Comparison of ENCODE assay signal across 19 cellular contexts in genomic region chr10:71995880-71996597, GRCh38. TPM values are rescaled to one million over a fixed set of nuclear protein-coding genes. Genes with fewer than 3 reads are reported as not detected.
A peak's percentile ranks its signal among the peaks of the same experiment; 100 is the strongest.
DNase-seq lines count a peak whose midpoint lies in the region; ATAC-seq and TF ChIP-seq lines count a peak whose summit lies in the region.
"Had no signal": no experiment of that assay in that cellular context is flagged by ENCODE, and none has a peak within 500 bp of the region (broad histone marks: within the 10 kb centered on the region; RNA-seq: fewer than 3 reads in every experiment).

No MANE protein-coding gene starts in this region.

- H3K36me3 Mint-ChIP-seq in stimulated activated naive B cell treated with anti-CD40 and anti-IgM and Interleukin-4, amounts not matched to agents 10 μg/mL and 1 μg/mL and 100 μg/mL, for 72 hours = no peaks in the 10 kb centered on the region
- H3K36me3 Mint-ChIP-seq: stimulated activated effector memory CD8-positive, alpha-beta T cell treated with anti-CD3 and anti-CD28 coated beads, Interleukin-12 subunit alpha, Interleukin-12 subunit beta, amount 100 ng/mL, for 72 hours had no signal

- H3K4me1 Mint-ChIP-seq in stimulated activated naive B cell treated with anti-CD40 and anti-IgM and Interleukin-4, amounts not matched to agents 10 μg/mL and 1 μg/mL and 100 μg/mL, for 72 hours = peaks cover 6 to 20% of the 10 kb centered on the region in 2 donors

- no peak overlapping the region for H3K4me3 ChIP-seq in AG10803 (ENCODE audit: low read length)
- peak overlapping the region; percentile 52 for H3K4me3 ChIP-seq in adipocyte (ENCODE audit: low read length)
- H3K4me3 ChIP-seq in fibroblast of the aortic adventitia (ENCODE audit: low read depth, low read length) = no peak overlapping the region
- H3K4me3 ChIP-seq in gastrocnemius medialis = no peak overlapping the region
- H3K4me3 ChIP-seq: upper lobe of left lung had no signal

- H3K27ac ChIP-seq in gastrocnemius medialis = peak overlapping the region; percentile 56 to 85 (median 78)
- H3K27ac ChIP-seq: C4-2B had no signal

- no peak overlapping the region for H3K27ac Mint-ChIP-seq in stimulated activated naive B cell treated with anti-CD40 and anti-IgM and Interleukin-4, amounts not matched to agents 10 μg/mL and 1 μg/mL and 100 μg/mL, for 72 hours
- H3K27ac Mint-ChIP-seq: stimulated activated effector memory CD8-positive, alpha-beta T cell treated with anti-CD3 and anti-CD28 coated beads, Interleukin-12 subunit alpha, Interleukin-12 subunit beta, amount 100 ng/mL, for 72 hours had no signal

- H3K9ac ChIP-seq in adipocyte (ENCODE audit: low read length) = peak overlapping the region; percentile 25

- peak; percentile 48 for DNase-seq in AG10803 (ENCODE audit: low read depth)
- DNase-seq in adipocyte (ENCODE audit: low read depth) = no peak
- DNase-seq in fibroblast of the aortic adventitia (ENCODE audit: low read depth) = peak; percentile 37
- DNase-seq in gastrocnemius medialis = no peak
- no peak for DNase-seq in stimulated activated naive B cell treated with anti-CD40 and anti-IgM and Interleukin-4, amounts not matched to agents 10 μg/mL and 1 μg/mL and 100 μg/mL, for 72 hours
- no peak for DNase-seq in mucosa of gallbladder (ENCODE audit: low spot score)
- DNase-seq in middle frontal gyrus (ENCODE audit: extremely low spot score, low spot score) = no peak
- no peak for DNase-seq in medulla oblongata (ENCODE audit: extremely low spot score)
- DNase-seq: activated gamma-delta T cell treated with Interleukin-2 at 50 U/mL for 16 hours, amniotic stem cell, left cardiac atrium, NCI-H1105 treated with DMSO at 0.1 percent for 48 hours, NCI-H524 treated with DMSO at 0.1 percent for 48 hours, SHP77 treated with DMSO at 0.1 percent for 48 hours, upper lobe of left lung had no signal

- H3K9me3 ChIP-seq in adipocyte (ENCODE audit: control insufficient read depth, low read length) (no peaks in the 10 kb centered on the region), gastrocnemius medialis (no peaks in the 10 kb centered on the region)
- H3K9me3 ChIP-seq: upper lobe of left lung had no signal

- peaks cover 3% of the 10 kb centered on the region for H3K36me3 ChIP-seq in adipocyte (ENCODE audit: control insufficient read depth, insufficient read depth, low read length, severe bottlenecking)
- no peaks in the 10 kb centered on the region for H3K36me3 ChIP-seq in gastrocnemius medialis
- H3K36me3 ChIP-seq: upper lobe of left lung had no signal

- peaks cover 58% of the 10 kb centered on the region for H3K4me1 ChIP-seq in adipocyte (ENCODE audit: control insufficient read depth, insufficient read depth, low read length)
- peaks cover 65 to 71% of the 10 kb centered on the region in 2 donors for H3K4me1 ChIP-seq in gastrocnemius medialis

- H3K9me3 Mint-ChIP-seq in stimulated activated naive B cell treated with anti-CD40 and anti-IgM and Interleukin-4, amounts not matched to agents 10 μg/mL and 1 μg/mL and 100 μg/mL, for 72 hours = no peaks in the 10 kb centered on the region
- H3K9me3 Mint-ChIP-seq: stimulated activated effector memory CD8-positive, alpha-beta T cell treated with anti-CD3 and anti-CD28 coated beads, Interleukin-12 subunit alpha, Interleukin-12 subunit beta, amount 100 ng/mL, for 72 hours had no signal

- peaks cover 0 to 16% of the 10 kb centered on the region in 2 donors for H3K27me3 Mint-ChIP-seq in stimulated activated naive B cell treated with anti-CD40 and anti-IgM and Interleukin-4, amounts not matched to agents 10 μg/mL and 1 μg/mL and 100 μg/mL, for 72 hours

- intact Hi-C loops in gastrocnemius medialis (cut with DNase I; ENCODE audit: low total_unique reads) = no loop called here

- no peak overlapping the region for H3K4me3 Mint-ChIP-seq in stimulated activated naive B cell treated with anti-CD40 and anti-IgM and Interleukin-4, amounts not matched to agents 10 μg/mL and 1 μg/mL and 100 μg/mL, for 72 hours
- H3K4me3 Mint-ChIP-seq: stimulated activated effector memory CD8-positive, alpha-beta T cell treated with anti-CD3 and anti-CD28 coated beads, Interleukin-12 subunit alpha, Interleukin-12 subunit beta, amount 100 ng/mL, for 72 hours had no signal

- ATAC-seq in gastrocnemius medialis = peak; percentile 42 to 76
- no peak for ATAC-seq in stimulated activated naive B cell treated with anti-CD40 and anti-IgM and Interleukin-4, amounts not matched to agents 10 μg/mL and 1 μg/mL and 100 μg/mL, for 72 hours (replicated peaks)
- ATAC-seq: left cardiac atrium; right cardiac atrium; stimulated activated effector memory CD8-positive, alpha-beta T cell treated with anti-CD3 and anti-CD28 coated beads, Interleukin-12 subunit alpha, Interleukin-12 subunit beta, amount 100 ng/mL, for 72 hours had no signal

- in situ Hi-C loops in gastrocnemius medialis (cut with MboI; ENCODE audit: low sequenced_read_pairs in 4 of 4) = no loop called here

- no peak for TF ChIP-seq POLR2A in gastrocnemius medialis (IDR thresholded peaks at IDR 0.05)

- TF ChIP-seq CTCF in AG10803 (conservative IDR thresholded peaks at IDR 0.05; ENCODE audit: low read length) (no peak), fibroblast of the aortic adventitia (IDR thresholded peaks at IDR 0.05; ENCODE audit: insufficient read depth, low read length) (no peak), gastrocnemius medialis (IDR thresholded peaks at IDR 0.05 in 4 of 5, conservative IDR thresholded peaks at IDR 0.05 in 1 of 5) (no peak)

- no peaks in the 10 kb centered on the region for H3K27me3 ChIP-seq in adipocyte (replicated peaks; ENCODE audit: control insufficient read depth, insufficient read depth, low read length)
- no peaks in the 10 kb centered on the region for H3K27me3 ChIP-seq in gastrocnemius medialis
- H3K27me3 ChIP-seq: upper lobe of left lung had no signal

RNA-seq across cellular contexts. Expression of gene CHST3, which starts 31.8 kb away (rescaled TPM):
- total RNA-seq in fibroblast of the aortic adventitia (ENCODE audit: low replicate concordance) (18.6 and 19.3 TPM in 2 replicates), gastrocnemius medialis (10 to 100 TPM; 11.5 to 31.6 (median 16.3) TPM), mucosa of gallbladder (10.3 TPM)
- total RNA-seq: T-helper 1 cell treated with Interleukin-12 subunit alpha and Interleukin-12 subunit beta and Interleukin-4 antibody, amounts not matched to agents 30 ng/mL and 1 ng/mL, for 36 hours had no signal

Comparison
In these comparisons a context has a peak if more than half of its experiments do, and no peak if none do; other contexts are left out.
1. DNase-seq: peak in AG10803 (single experiment) and fibroblast of the aortic adventitia (single experiment); none in adipocyte (single experiment), gastrocnemius medialis (0 of 2), stimulated activated naive B cell treated with anti-CD40 and anti-IgM and Interleukin-4, amounts not matched to agents 10 μg/mL and 1 μg/mL and 100 μg/mL, for 72 hours (single experiment), mucosa of gallbladder (single experiment), middle frontal gyrus (single experiment) and medulla oblongata (single experiment).
2. ATAC-seq: peak in gastrocnemius medialis (2 of 2); none in stimulated activated naive B cell treated with anti-CD40 and anti-IgM and Interleukin-4, amounts not matched to agents 10 μg/mL and 1 μg/mL and 100 μg/mL, for 72 hours (0 of 2).